ENCODE assay signal across 9 cellular contexts in the genomic region with DNA sequence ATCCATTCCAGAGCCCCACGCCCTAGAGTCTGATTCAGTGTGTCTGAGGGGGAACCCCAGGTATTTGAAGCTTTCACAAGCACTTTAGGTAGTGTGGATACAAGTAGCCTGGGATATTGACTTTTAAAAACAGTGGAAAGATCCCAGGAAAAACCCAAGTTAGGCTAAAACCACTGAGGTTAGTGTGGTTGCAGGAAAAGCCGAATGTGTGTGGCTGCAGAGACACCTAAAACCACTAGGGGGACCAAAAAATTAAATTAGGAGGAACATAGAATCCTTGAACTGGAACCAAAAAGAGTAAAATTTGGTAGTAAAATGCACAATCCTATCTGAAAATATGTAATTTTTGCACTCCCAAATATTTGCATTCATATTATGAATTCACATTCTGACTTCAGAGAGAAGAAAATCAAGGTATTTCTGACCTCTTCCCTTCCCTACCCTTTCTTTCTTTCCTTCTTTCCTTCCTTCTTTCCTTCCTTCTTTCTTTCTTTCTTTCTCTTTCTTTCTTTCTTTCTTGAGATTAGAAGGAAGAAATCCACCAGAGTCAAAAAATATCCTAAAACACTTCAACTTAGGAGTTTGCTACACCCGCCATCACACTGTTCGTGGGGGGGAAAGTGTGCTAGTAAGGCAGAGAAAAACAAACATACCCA. TPM values are rescaled to one million over a fixed set of nuclear protein-coding genes. Genes with fewer than 3 reads are reported as not detected.
DNase-seq lines count a peak whose midpoint lies in the region; ATAC-seq and TF ChIP-seq lines count a peak whose summit lies in the region.
"Had no signal": no experiment of that assay in that cellular context is flagged by ENCODE, and none has a peak within 500 bp of the region (broad histone marks: within the 10 kb centered on the region; RNA-seq: fewer than 3 reads in every experiment).

No MANE protein-coding gene starts in this region.

- CTCF ChIA-PET in BJ (lab: Yijun Ruan, JAX) = interaction anchor here (0.6 to 1.5 kb wide), 9 partner anchors 12 to 1861 kb away, joined by 3 to 6 read pairs (median 3); no protein-coding TSS in a partner anchor
- CTCF ChIA-PET in Panc1 (lab: Charles Lee) = no interaction called here

- no TSS peak for BruUV-seq in Panc1 (replicated peaks; lab: Mats Ljungman, UMichigan)

- ATAC-seq in HG02870 (IDR thresholded peaks at IDR 0.05; ENCODE audit: unreplicated experiment) = peak; percentile 65
- ATAC-seq in Panc1 = no peak

- intact Hi-C loops in Panc1 (cut with micrococcal nuclease; ENCODE audit: unreplicated experiment) = no loop called here

- H3K9me3 ChIP-seq in Panc1 (ENCODE audit: control insufficient read depth, insufficient read depth, low read depth, low read length) (no peaks in the 10 kb centered on the region), suprapubic skin (no peaks in the 10 kb centered on the region)

- in situ Hi-C loops in GM13976 (cut with MboI; ENCODE audit: low sequenced_read_pairs, unreplicated experiment) = no loop called here
- in situ Hi-C loops in Panc1 (cut with HindIII; ENCODE audit: low pct_unique_long_range_greater_than_20kb, low sequenced_read_pairs) = no loop called here

- no peak overlapping the region for H3K27ac ChIP-seq in Panc1 (ENCODE audit: low read length)
- H3K27ac ChIP-seq in suprapubic skin = no peak overlapping the region

- no peak for TF ChIP-seq EP300 in suprapubic skin (IDR thresholded peaks at IDR 0.05)

- no peaks in the 10 kb centered on the region for H3K27me3 ChIP-seq in BJ (ENCODE audit: control insufficient read depth, insufficient read depth, low read length)
- H3K27me3 ChIP-seq in Panc1 (ENCODE audit: control insufficient read depth, insufficient read depth, low read length) = no peaks in the 10 kb centered on the region
- H3K27me3 ChIP-seq in suprapubic skin = no peaks in the 10 kb centered on the region

- H3K36me3 ChIP-seq in BJ (ENCODE audit: control insufficient read depth, insufficient read depth, low read length) (no peaks in the 10 kb centered on the region), Panc1 (ENCODE audit: control insufficient read depth, insufficient read depth, low read length) (no peaks in the 10 kb centered on the region), suprapubic skin (no peaks in the 10 kb centered on the region)

- 64% methylated on average over 4 of the region's 4 CpGs for WGBS in suprapubic skin

- H3K4me1 ChIP-seq in Panc1 (ENCODE audit: control insufficient read depth, insufficient read depth, low read length) (no peaks in the 10 kb centered on the region), suprapubic skin (peaks cover 2% of the 10 kb centered on the region)

- peak; percentile 77 for TF ChIP-seq CTCF in BJ (IDR thresholded peaks at IDR 0.05; ENCODE audit: insufficient read depth, low read depth, low read length)
- peak; percentile 57 for TF ChIP-seq CTCF in GM13976 (IDR thresholded peaks at IDR 0.05; ENCODE audit: borderline replicate concordance, control extremely low read depth, extremely low read depth, insufficient read depth, missing control alignments)
- peak; percentile 68 for TF ChIP-seq CTCF in Panc1 (IDR thresholded peaks at IDR 0.05)
- peak; percentile 85 for TF ChIP-seq CTCF in fibroblast of the aortic adventitia (IDR thresholded peaks at IDR 0.05; ENCODE audit: insufficient read depth, low read length)
- peak; percentile 11 to 53 for TF ChIP-seq CTCF in suprapubic skin (IDR thresholded peaks at IDR 0.05)

- DNase-seq in BJ (ENCODE audit: low read depth) (no peak), GM13976 (ENCODE audit: low spot score) (peak; percentile 9), Panc1 (ENCODE audit: low read depth, low spot score) (no peak), fibroblast of the aortic adventitia (ENCODE audit: low read depth) (peak; percentile 35), suprapubic skin (ENCODE audit: low spot score in 2 of 2) (no peak), epidermal melanocyte (ENCODE audit: insufficient read length, low spot score) (no peak), NCI-H2081 treated with DMSO at 0.1 percent for 48 hours (lab: John Stamatoyannopoulos, UW) (no peak)

- POLR2A ChIA-PET in BJ (lab: Charles Lee) = no interaction called here
- POLR2A ChIA-PET in Panc1 (lab: Charles Lee) = no interaction called here

- no peak for TF ChIP-seq POLR2A in suprapubic skin (IDR thresholded peaks at IDR 0.05)

- H3K4me3 ChIP-seq in BJ (ENCODE audit: low read depth, low read length) (no peak overlapping the region), Panc1 (ENCODE audit: low read depth in 2 of 2, low read length in 2 of 2) (no peak overlapping the region), fibroblast of the aortic adventitia (ENCODE audit: low read depth, low read length) (no peak overlapping the region), suprapubic skin (no peak overlapping the region)

RNA-seq across cellular contexts. Expression of a gene that starts 37.8 kb away (rescaled TPM):
- not detected in 2 replicates for polyA plus RNA-seq in BJ (2011; rRNA removed)
- polyA minus RNA-seq in BJ (2011; rRNA and poly(A)+ RNA removed) = not detected in 2 replicates
- total RNA-seq in Panc1 (2021; ENCODE audit: unreplicated experiment) (not detected), fibroblast of the aortic adventitia (ENCODE audit: low replicate concordance) (0.09 TPM in 1 of 2 replicates, not detected in the other), suprapubic skin (not detected)
- polyA plus RNA-seq in Panc1 (2012; ENCODE audit: insufficient read length) = not detected
- total RNA-seq: urinary bladder had no signal
- polyA plus RNA-seq: urinary bladder had no signal

Comparison
In these comparisons a context has a peak if more than half of its experiments do, and no peak if none do; other contexts are left out.
1. DNase-seq: peak in GM13976 (single experiment) and fibroblast of the aortic adventitia (single experiment); none in BJ (single experiment), Panc1 (single experiment), suprapubic skin (0 of 2), epidermal melanocyte (single experiment) and NCI-H2081 treated with DMSO at 0.1 percent for 48 hours (single experiment).
2. CTCF ChIP-seq: peak in every context shown above with its lines; median percentile 85 in fibroblast of the aortic adventitia; 77 in BJ; 68 in Panc1; 57 in GM13976; 32 in suprapubic skin.